8 cellular contexts compared by ENCODE assay signal in genomic region chr1:183632964-183633363, GRCh38. TPM values are rescaled to one million over a fixed set of nuclear protein-coding genes. Genes with fewer than 3 reads are reported as not detected.
DNase-seq lines count a peak whose midpoint lies in the region; ATAC-seq and FAIRE-seq lines count a peak whose summit lies in the region.

No MANE protein-coding gene starts in this region.

- H3K27ac ChIP-seq in right cardiac atrium (ENCODE audit: low read length): no peak overlapping the region
- H3K27ac ChIP-seq in subcutaneous abdominal adipose tissue (ENCODE audit: low read depth, low read length): peak overlapping the region; percentile 89

- H3K4me3 ChIP-seq in right cardiac atrium (ENCODE audit: low read length) (peak overlapping the region; percentile 77), subcutaneous abdominal adipose tissue (ENCODE audit: low read depth in 1 of 5, low read length in 5 of 5) (peak overlapping the region; percentile 75 to 92 (median 88))

- ATAC-seq in right cardiac atrium (no peak), HG03469 (IDR thresholded peaks at IDR 0.05; ENCODE audit: unreplicated experiment) (no peak)

- peaks cover 4% of the 10 kb centered on the region for H3K4me1 ChIP-seq in right cardiac atrium (ENCODE audit: control insufficient read depth, insufficient read depth, low read length)
- H3K4me1 ChIP-seq in subcutaneous abdominal adipose tissue (ENCODE audit: control insufficient read depth in 5 of 5, insufficient read depth in 5 of 5, low read length in 5 of 5): peaks cover 2 to 64% (median 54%) of the 10 kb centered on the region in 5 donors

- H3K36me3 ChIP-seq in subcutaneous abdominal adipose tissue (ENCODE audit: control insufficient read depth in 5 of 5, insufficient read depth in 5 of 5, low read length in 5 of 5): peaks cover 19 to 29% (median 23%) of the 10 kb centered on the region in 5 donors

- WGBS in right cardiac atrium: 22% methylated on average over 1 of the region's 1 CpG

- peak overlapping the region; percentile 98 for H3K4me3 Mint-ChIP-seq in activated CD4-positive, alpha-beta T cell treated with anti-CD3 and anti-CD28 coated beads, Interleukin-2, amount 10 ng/mL, durations not matched to agents 24 days and 14 days
- peak overlapping the region; percentile 100 for H3K4me3 Mint-ChIP-seq in T-helper 1 cell treated with Interleukin-12 subunit alpha and Interleukin-12 subunit beta and Interleukin-4 antibody, amounts not matched to agents 30 μg/mL and 1 μg/mL, for 36 hours

- peak overlapping the region; percentile 47 for H3K27ac Mint-ChIP-seq in activated CD4-positive, alpha-beta T cell treated with anti-CD3 and anti-CD28 coated beads, Interleukin-2, amount 10 ng/mL, durations not matched to agents 24 days and 14 days
- H3K27ac Mint-ChIP-seq in T-helper 1 cell treated with Interleukin-12 subunit alpha and Interleukin-12 subunit beta and Interleukin-4 antibody, amounts not matched to agents 30 μg/mL and 1 μg/mL, for 36 hours: peak overlapping the region; percentile 42

- DNase-seq in activated CD4-positive, alpha-beta T cell treated with anti-CD3 and anti-CD28 coated beads, Interleukin-2, amount 10 ng/mL, durations not matched to agents 24 days and 14 days: peak; percentile 64
- DNase-seq in activated CD4-positive, alpha-beta T cell treated with anti-CD3 and anti-CD28 coated beads, Interleukin-2, amount 50 U/mL, for 4 hours: no peak
- DNase-seq in right cardiac atrium (no peak), RCC 7860 (ENCODE audit: low spot score) (no peak), globus pallidus (ENCODE audit: low spot score) (no peak)

- peaks cover 44% of the 10 kb centered on the region for H3K4me1 Mint-ChIP-seq in activated CD4-positive, alpha-beta T cell treated with anti-CD3 and anti-CD28 coated beads, Interleukin-2, amount 10 ng/mL, durations not matched to agents 24 days and 14 days
- peaks cover 45% of the 10 kb centered on the region for H3K4me1 Mint-ChIP-seq in T-helper 1 cell treated with Interleukin-12 subunit alpha and Interleukin-12 subunit beta and Interleukin-4 antibody, amounts not matched to agents 30 μg/mL and 1 μg/mL, for 36 hours (ENCODE audit: low read depth)

- intact Hi-C loops in activated CD4-positive, alpha-beta T cell treated with anti-CD3 and anti-CD28 coated beads, Interleukin-2, amount 10 ng/mL, durations not matched to agents 24 days and 14 days (cut with micrococcal nuclease): loop anchor here (1.0 to 10.0 kb wide), 5 partner anchors 19 to 1412 kb away; partner anchors contain the start of genes DHX9, EDEM3 and RNF2
- intact Hi-C loops in right cardiac atrium (cut with DNase I): loop anchor here in 1 of 4 donors (10.0 kb wide), 1 partner anchor 158 kb away; the partner anchor contains the start of gene SMG7

- H3K27me3 Mint-ChIP-seq in activated CD4-positive, alpha-beta T cell treated with anti-CD3 and anti-CD28 coated beads, Interleukin-2, amount 10 ng/mL, durations not matched to agents 24 days and 14 days: peaks cover 5% of the 10 kb centered on the region
- peaks cover 10% of the 10 kb centered on the region for H3K27me3 Mint-ChIP-seq in T-helper 1 cell treated with Interleukin-12 subunit alpha and Interleukin-12 subunit beta and Interleukin-4 antibody, amounts not matched to agents 30 μg/mL and 1 μg/mL, for 36 hours (ENCODE audit: low read depth)

- no peaks in the 10 kb centered on the region for H3K9me3 Mint-ChIP-seq in activated CD4-positive, alpha-beta T cell treated with anti-CD3 and anti-CD28 coated beads, Interleukin-2, amount 10 ng/mL, durations not matched to agents 24 days and 14 days
- H3K9me3 Mint-ChIP-seq in T-helper 1 cell treated with Interleukin-12 subunit alpha and Interleukin-12 subunit beta and Interleukin-4 antibody, amounts not matched to agents 30 μg/mL and 1 μg/mL, for 36 hours: no peaks in the 10 kb centered on the region

- peaks cover 41% of the 10 kb centered on the region for H3K36me3 Mint-ChIP-seq in activated CD4-positive, alpha-beta T cell treated with anti-CD3 and anti-CD28 coated beads, Interleukin-2, amount 10 ng/mL, durations not matched to agents 24 days and 14 days (ENCODE audit: low read depth)
- peaks cover 35% of the 10 kb centered on the region for H3K36me3 Mint-ChIP-seq in T-helper 1 cell treated with Interleukin-12 subunit alpha and Interleukin-12 subunit beta and Interleukin-4 antibody, amounts not matched to agents 30 μg/mL and 1 μg/mL, for 36 hours (ENCODE audit: low read depth)

- H3K27me3 ChIP-seq in right cardiac atrium (ENCODE audit: control insufficient read depth, insufficient read depth): no peaks in the 10 kb centered on the region
- no peaks in the 10 kb centered on the region for H3K27me3 ChIP-seq in subcutaneous abdominal adipose tissue (ENCODE audit: control insufficient read depth in 5 of 5, insufficient read depth in 4 of 5, low read length in 5 of 5)

- no peaks in the 10 kb centered on the region for H3K9me3 ChIP-seq in right cardiac atrium (ENCODE audit: control insufficient read depth, low read length)
- no peaks in the 10 kb centered on the region for H3K9me3 ChIP-seq in subcutaneous abdominal adipose tissue (ENCODE audit: control insufficient read depth in 5 of 5, low read length in 5 of 5)

- no peak for FAIRE-seq in RCC 7860 (lab: Jason Lieb, UNC)

- H3K9ac ChIP-seq in subcutaneous abdominal adipose tissue (ENCODE audit: low read length in 5 of 5): peak overlapping the region in 4 of 5 donors; percentile 0 to 95 (median 91)

RNA-seq across cellular contexts. Expression of gene ARPC5, which starts 2.6 kb away (rescaled TPM):
- 144 and 149 TPM in 2 replicates for total RNA-seq in activated CD4-positive, alpha-beta T cell treated with anti-CD3 and anti-CD28 coated beads, Interleukin-2, amount 10 ng/mL, durations not matched to agents 24 days and 14 days
- total RNA-seq in right cardiac atrium: 10 to 100 TPM; 36.5 to 74.7 (median 52.4) TPM
- 41.1 TPM for polyA plus RNA-seq in right cardiac atrium

RNA-seq across cellular contexts. Expression of gene APOBEC4, which starts 20.2 kb away (rescaled TPM):
- not detected in 2 replicates for total RNA-seq in activated CD4-positive, alpha-beta T cell treated with anti-CD3 and anti-CD28 coated beads, Interleukin-2, amount 10 ng/mL, durations not matched to agents 24 days and 14 days
- total RNA-seq in right cardiac atrium: under 1 TPM in 1 of 4 donors, not detected in 3; 0.09 TPM
- not detected for polyA plus RNA-seq in right cardiac atrium

RNA-seq across cellular contexts. Expression of gene NCF2, which starts 42.7 kb away (rescaled TPM):
- 5.3 and 6.2 TPM in 2 replicates for total RNA-seq in activated CD4-positive, alpha-beta T cell treated with anti-CD3 and anti-CD28 coated beads, Interleukin-2, amount 10 ng/mL, durations not matched to agents 24 days and 14 days
- 1 to 10 TPM; 3.3 to 6.4 (median 6.0) TPM for total RNA-seq in right cardiac atrium
- polyA plus RNA-seq in right cardiac atrium: 1.4 TPM
